Comparison of ENCODE assay signal across 1 cellular context in the genomic region with DNA sequence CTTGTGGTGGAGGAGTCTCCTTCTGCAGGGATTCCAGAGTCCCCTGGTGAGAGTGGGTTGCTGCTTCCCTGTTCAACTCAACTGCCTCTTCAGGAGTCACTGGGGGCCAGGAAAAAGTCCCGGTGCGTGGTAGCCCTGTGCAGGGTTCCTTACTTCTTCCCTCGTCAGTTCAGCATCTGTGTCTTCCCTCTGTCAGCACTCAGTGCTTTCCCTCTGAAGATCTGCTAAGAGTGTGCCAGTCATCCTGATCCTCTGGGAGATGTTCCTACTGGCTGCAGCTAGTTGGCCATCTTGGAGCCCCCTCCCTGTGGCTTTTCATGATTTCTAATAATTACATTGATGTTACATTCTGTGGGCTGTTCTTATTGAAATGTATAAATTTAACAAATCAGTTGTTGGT.
TF ChIP-seq lines count a peak whose summit lies in the region.

No MANE protein-coding gene starts in this region.

TF ChIP-seq in A549, 52 proteins besides CTCF, POLR2A, EP300 and RAD21 (continued from another document):
- no peak for TF ChIP-seq ZSCAN20 (CRISPR knock-in tag; IDR thresholded peaks at IDR 0.05)
- TF ChIP-seq, protein P1, sequence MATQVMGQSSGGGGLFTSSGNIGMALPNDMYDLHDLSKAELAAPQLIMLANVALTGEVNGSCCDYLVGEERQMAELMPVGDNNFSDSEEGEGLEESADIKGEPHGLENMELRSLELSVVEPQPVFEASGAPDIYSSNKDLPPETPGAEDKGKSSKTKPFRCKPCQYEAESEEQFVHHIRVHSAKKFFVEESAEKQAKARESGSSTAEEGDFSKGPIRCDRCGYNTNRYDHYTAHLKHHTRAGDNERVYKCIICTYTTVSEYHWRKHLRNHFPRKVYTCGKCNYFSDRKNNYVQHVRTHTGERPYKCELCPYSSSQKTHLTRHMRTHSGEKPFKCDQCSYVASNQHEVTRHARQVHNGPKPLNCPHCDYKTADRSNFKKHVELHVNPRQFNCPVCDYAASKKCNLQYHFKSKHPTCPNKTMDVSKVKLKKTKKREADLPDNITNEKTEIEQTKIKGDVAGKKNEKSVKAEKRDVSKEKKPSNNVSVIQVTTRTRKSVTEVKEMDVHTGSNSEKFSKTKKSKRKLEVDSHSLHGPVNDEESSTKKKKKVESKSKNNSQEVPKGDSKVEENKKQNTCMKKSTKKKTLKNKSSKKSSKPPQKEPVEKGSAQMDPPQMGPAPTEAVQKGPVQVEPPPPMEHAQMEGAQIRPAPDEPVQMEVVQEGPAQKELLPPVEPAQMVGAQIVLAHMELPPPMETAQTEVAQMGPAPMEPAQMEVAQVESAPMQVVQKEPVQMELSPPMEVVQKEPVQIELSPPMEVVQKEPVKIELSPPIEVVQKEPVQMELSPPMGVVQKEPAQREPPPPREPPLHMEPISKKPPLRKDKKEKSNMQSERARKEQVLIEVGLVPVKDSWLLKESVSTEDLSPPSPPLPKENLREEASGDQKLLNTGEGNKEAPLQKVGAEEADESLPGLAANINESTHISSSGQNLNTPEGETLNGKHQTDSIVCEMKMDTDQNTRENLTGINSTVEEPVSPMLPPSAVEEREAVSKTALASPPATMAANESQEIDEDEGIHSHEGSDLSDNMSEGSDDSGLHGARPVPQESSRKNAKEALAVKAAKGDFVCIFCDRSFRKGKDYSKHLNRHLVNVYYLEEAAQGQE (IDR thresholded peaks at IDR 0.05): no peak
- no peak for TF ChIP-seq TFCP2L1 (CRISPR knock-in tag; IDR thresholded peaks at IDR 0.05)
- no peak for TF ChIP-seq HOXB5 (CRISPR knock-in tag; IDR thresholded peaks at IDR 0.05)
- TF ChIP-seq ESRRA (IDR thresholded peaks at IDR 0.05; ENCODE audit: borderline replicate concordance, low read length): no peak
- TF ChIP-seq, protein P2, sequence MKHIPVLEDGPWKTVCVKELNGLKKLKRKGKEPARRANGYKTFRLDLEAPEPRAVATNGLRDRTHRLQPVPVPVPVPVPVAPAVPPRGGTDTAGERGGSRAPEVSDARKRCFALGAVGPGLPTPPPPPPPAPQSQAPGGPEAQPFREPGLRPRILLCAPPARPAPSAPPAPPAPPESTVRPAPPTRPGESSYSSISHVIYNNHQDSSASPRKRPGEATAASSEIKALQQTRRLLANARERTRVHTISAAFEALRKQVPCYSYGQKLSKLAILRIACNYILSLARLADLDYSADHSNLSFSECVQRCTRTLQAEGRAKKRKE (CRISPR knock-in tag; IDR thresholded peaks at IDR 0.05; ENCODE audit: low read depth): no peak
- no peak for TF ChIP-seq SREBF2 (IDR thresholded peaks at IDR 0.05)
- TF ChIP-seq RNF2 (IDR thresholded peaks at IDR 0.05; ENCODE audit: borderline replicate concordance, low read depth): no peak
